In genomic region chr2:219104107-219105050, GRCh38 we compare ENCODE assay signal across 8 cellular contexts. TPM values are rescaled to one million over a fixed set of nuclear protein-coding genes. Genes with fewer than 3 reads are reported as not detected.
DNase-seq lines count a peak whose midpoint lies in the region; ATAC-seq, FAIRE-seq and TF ChIP-seq lines count a peak whose summit lies in the region.

No MANE protein-coding gene starts in this region.

- BruUV-seq in Calu3 (replicated peaks; lab: Mats Ljungman, UMichigan): no TSS peak

- dilution Hi-C loops in keratinocyte (cut with MboI; ENCODE audit: extremely low pct_ligation_motif_present, low sequenced_read_pairs): no loop called here

- no peak overlapping the region for H2AFZ ChIP-seq in keratinocyte (ENCODE audit: control insufficient read depth, low read length)

- H3K27me3 ChIP-seq in keratinocyte (ENCODE audit: control insufficient read depth, extremely low read depth, insufficient read depth, low read length): no peaks in the 10 kb centered on the region

- no peaks in the 10 kb centered on the region for H3K27me3 Mint-ChIP-seq in Calu3 (ENCODE audit: unreplicated experiment)
- no peaks in the 10 kb centered on the region for H3K27me3 Mint-ChIP-seq in activated naive CD8-positive, alpha-beta T cell

- no peaks in the 10 kb centered on the region for H3K36me3 Mint-ChIP-seq in Calu3 (ENCODE audit: insufficient read depth, unreplicated experiment)
- H3K36me3 Mint-ChIP-seq in activated naive CD8-positive, alpha-beta T cell: peaks cover 8% of the 10 kb centered on the region

- no peak overlapping the region for H3K4me3 Mint-ChIP-seq in Calu3 (ENCODE audit: low read depth, unreplicated experiment)
- H3K4me3 Mint-ChIP-seq in activated naive CD8-positive, alpha-beta T cell: no peak overlapping the region

- H3K9ac ChIP-seq in keratinocyte (ENCODE audit: control insufficient read depth, extremely low read depth, insufficient read depth, low read length): no peak overlapping the region

- H3K9me1 ChIP-seq in keratinocyte (ENCODE audit: control insufficient read depth, extremely low read depth, insufficient read depth, low read length): no peaks in the 10 kb centered on the region

- no peaks in the 10 kb centered on the region for H3K79me2 ChIP-seq in keratinocyte (ENCODE audit: control insufficient read depth, insufficient read depth, low read length)

- TF ChIP-seq CTCF in Calu3 (IDR thresholded peaks at IDR 0.05; ENCODE audit: unreplicated experiment) (peak; percentile 88), keratinocyte (optimal IDR thresholded peaks at IDR 0.05 in 1 of 3, IDR thresholded peaks at IDR 0.05 in 1 of 3, conservative IDR thresholded peaks at IDR 0.05 in 1 of 3; ENCODE audit: extremely low read depth in 1 of 3, insufficient read depth in 2 of 3, low read length in 3 of 3) (peak; percentile 77 to 98 (median 90))

- H3K4me1 Mint-ChIP-seq in Calu3 (ENCODE audit: low read depth, unreplicated experiment): no peaks in the 10 kb centered on the region
- peaks cover 27% of the 10 kb centered on the region for H3K4me1 Mint-ChIP-seq in activated naive CD8-positive, alpha-beta T cell (ENCODE audit: low read depth)

- ATAC-seq in GM21447 (IDR thresholded peaks at IDR 0.05; ENCODE audit: unreplicated experiment): no peak

- no peaks in the 10 kb centered on the region for H3K9me3 Mint-ChIP-seq in Calu3 (ENCODE audit: low read depth, unreplicated experiment)
- H3K9me3 Mint-ChIP-seq in activated naive CD8-positive, alpha-beta T cell (ENCODE audit: low read depth): no peaks in the 10 kb centered on the region

- no peaks in the 10 kb centered on the region for H3K9me3 ChIP-seq in keratinocyte (ENCODE audit: control insufficient read depth, low read depth, low read length)

- H3K27ac Mint-ChIP-seq in Calu3 (ENCODE audit: unreplicated experiment): no peak overlapping the region
- peak overlapping the region; percentile 8 for H3K27ac Mint-ChIP-seq in activated naive CD8-positive, alpha-beta T cell

- H3K4me2 ChIP-seq in keratinocyte (ENCODE audit: control insufficient read depth, extremely low read depth, insufficient read depth, low read depth, low read length): no peak overlapping the region

- no peaks in the 10 kb centered on the region for H3K4me1 ChIP-seq in keratinocyte (ENCODE audit: control insufficient read depth, extremely low read depth, insufficient read depth, low read length)

- H3K27ac ChIP-seq in keratinocyte (ENCODE audit: control insufficient read depth, insufficient read depth, low read length): no peak overlapping the region

- peak; percentile 80 for FAIRE-seq in keratinocyte (lab: Jason Lieb, UNC)

- no peaks in the 10 kb centered on the region for H3K36me3 ChIP-seq in keratinocyte (ENCODE audit: control insufficient read depth in 2 of 2, extremely low read depth in 1 of 2, insufficient read depth in 2 of 2, low read length in 2 of 2)

- H4K20me1 ChIP-seq in keratinocyte (ENCODE audit: control insufficient read depth, extremely low read depth, insufficient read depth, low read length): no peaks in the 10 kb centered on the region

- no peak overlapping the region for H3K4me3 ChIP-seq in keratinocyte (ENCODE audit: control insufficient read depth in 2 of 3, extremely low read depth in 1 of 3, insufficient read depth in 2 of 3, low read depth in 1 of 3, low read length in 3 of 3)

- intact Hi-C loops in Calu3 (cut with micrococcal nuclease; ENCODE audit: unreplicated experiment): loop anchor here (5.0 kb wide), 1 partner anchor 47 kb away; no protein-coding TSS in a partner anchor

- CTCF ChIA-PET in Calu3 (lab: Charles Lee): interaction anchor here (0.5 to 2.1 kb wide), 19 partner anchors 8 to 302 kb away, joined by 3 to 39 read pairs (median 4); partner anchors contain the start of gene IHH

- DNase-seq in Calu3 (peak; percentile 43), GM19240 (ENCODE audit: insufficient read length, low spot score) (peak; percentile 29), NCI-H2107 (lab: John Stamatoyannopoulos, UW) (peak; percentile 9), keratinocyte (ENCODE audit: low read depth, low spot score) (peak; percentile 2), KG1 (lab: John Stamatoyannopoulos, UW) (no peak)
- no peak for DNase-seq in effector CD4-positive, alpha-beta T cell

RNA-seq across cellular contexts. Expression of gene IHH, which starts 43.7 kb away (rescaled TPM):
- 9.0 and 15.8 TPM in 2 replicates for total RNA-seq in Calu3 (2022)
- not detected in 3 replicates for polyA plus RNA-seq in keratinocyte
- polyA plus RNA-seq in keratinocyte (2011; ENCODE audit: low read depth): not detected
- not detected in 2 replicates for polyA plus RNA-seq in keratinocyte (2011; cell fraction: cytosol; rRNA removed)
- 0.05 TPM in 1 of 2 replicates, not detected in the other for polyA plus RNA-seq in keratinocyte (2011; cell fraction: nucleus; rRNA removed)
- not detected in 2 replicates for polyA plus RNA-seq in keratinocyte (2012; ENCODE audit: low replicate concordance)
- polyA minus RNA-seq in keratinocyte: 0.30 TPM in 1 of 3 replicates, not detected in the others
- not detected for polyA minus RNA-seq in keratinocyte (2011; cell fraction: cytosol; rRNA and poly(A)+ RNA removed)
- 0.21 TPM in 1 of 2 replicates, not detected in the other for polyA minus RNA-seq in keratinocyte (2011; cell fraction: nucleus; rRNA and poly(A)+ RNA removed)

RNA-seq across cellular contexts. Expression of gene NHEJ1, which starts 56.2 kb away (rescaled TPM):
- 12.1 and 12.4 TPM in 2 replicates for total RNA-seq in Calu3 (2022)
- polyA plus RNA-seq in keratinocyte: 11.0 to 16.0 TPM (median 13.1 TPM) in 3 replicates
- polyA plus RNA-seq in keratinocyte (2011; ENCODE audit: low read depth): 7.3 TPM
- polyA plus RNA-seq in keratinocyte (2011; cell fraction: cytosol; rRNA removed): 9.3 and 14.3 TPM in 2 replicates
- 12.0 and 15.2 TPM in 2 replicates for polyA plus RNA-seq in keratinocyte (2011; cell fraction: nucleus; rRNA removed)
- polyA plus RNA-seq in keratinocyte (2012; ENCODE audit: low replicate concordance): 8.2 and 8.3 TPM in 2 replicates
- polyA minus RNA-seq in keratinocyte: 20.1 to 37.8 TPM (median 22.2 TPM) in 3 replicates
- 8.6 TPM for polyA minus RNA-seq in keratinocyte (2011; cell fraction: cytosol; rRNA and poly(A)+ RNA removed)
- polyA minus RNA-seq in keratinocyte (2011; cell fraction: nucleus; rRNA and poly(A)+ RNA removed): 4.3 and 12.3 TPM in 2 replicates

Comparison
In these comparisons a context has a peak if more than half of its experiments do, and no peak if none do; other contexts are left out.
1. DNase-seq: peak in Calu3 (single experiment), GM19240 (single experiment), NCI-H2107 (single experiment) and keratinocyte (single experiment); none in effector CD4-positive, alpha-beta T cell (single experiment) and KG1 (single experiment).